ENCODE assay signal across 22 cellular contexts in genomic region chr6:95587989-95588388, GRCh38. TPM values are rescaled to one million over a fixed set of nuclear protein-coding genes. Genes with fewer than 3 reads are reported as not detected.
DNase-seq lines count a peak whose midpoint lies in the region; ATAC-seq and TF ChIP-seq lines count a peak whose summit lies in the region.
"Had no signal": no experiment of that assay in that cellular context is flagged by ENCODE, and none has a peak within 500 bp of the region (broad histone marks: within the 10 kb centered on the region; RNA-seq: fewer than 3 reads in every experiment).

No MANE protein-coding gene starts in this region.

- no peak for DNase-seq in activated CD4-positive, alpha-beta T cell treated with anti-CD3 and anti-CD28 coated beads, Interleukin-2, amount 10 ng/mL, durations not matched to agents 24 days and 14 days
- DNase-seq in activated CD4-positive, alpha-beta T cell treated with anti-CD3 and anti-CD28 coated beads, Interleukin-2, amount 50 U/mL, for 48 hours: no peak
- DNase-seq in DND-41: no peak
- no peak for DNase-seq in effector memory CD8-positive, alpha-beta T cell
- no peak for DNase-seq in osteocyte (ENCODE audit: extremely low spot score, unreplicated experiment)
- no peak for DNase-seq in ecto neural progenitor cell (ENCODE audit: low spot score)
- DNase-seq: ACHN, DMS79 treated with DMSO at 0.1 percent for 48 hours, foreskin fibroblast, GM23248, hippocampal formation, kidney, NCI-H1048, NCI-H524, SIG-M5, T1000, upper lobe of left lung had no signal

- peaks cover 44% of the 10 kb centered on the region for H3K36me3 Mint-ChIP-seq in activated CD4-positive, alpha-beta T cell treated with anti-CD3 and anti-CD28 coated beads, Interleukin-2, amount 10 ng/mL, durations not matched to agents 24 days and 14 days (ENCODE audit: low read depth)
- no peaks in the 10 kb centered on the region for H3K36me3 Mint-ChIP-seq in effector memory CD8-positive, alpha-beta T cell (ENCODE audit: insufficient read depth)
- peaks cover 13% of the 10 kb centered on the region for H3K36me3 Mint-ChIP-seq in osteocyte (ENCODE audit: unreplicated experiment)

- H3K36me3 ChIP-seq in DND-41 (ENCODE audit: insufficient read depth, low read length): peaks cover 31% of the 10 kb centered on the region
- H3K36me3 ChIP-seq: ascending aorta, upper lobe of left lung had no signal

- H3K79me2 ChIP-seq in DND-41 (ENCODE audit: insufficient read depth, low read length): peaks cover 85% of the 10 kb centered on the region

- intact Hi-C loops in activated CD4-positive, alpha-beta T cell treated with anti-CD3 and anti-CD28 coated beads, Interleukin-2, amount 10 ng/mL, durations not matched to agents 24 days and 14 days (cut with micrococcal nuclease): no loop called here

- H3K9ac ChIP-seq in DND-41 (ENCODE audit: low read depth, low read length): no peak overlapping the region
- H3K9ac ChIP-seq: GM23248 had no signal

- H3K27ac ChIP-seq in DND-41 (ENCODE audit: low read length): no peak overlapping the region
- H3K27ac ChIP-seq: ascending aorta, GM23248, HL-60, upper lobe of left lung had no signal

- H2AFZ ChIP-seq in DND-41 (ENCODE audit: low read depth, low read length): no peak overlapping the region
- H2AFZ ChIP-seq: GM23248 had no signal

- H3K27me3 ChIP-seq in DND-41 (ENCODE audit: insufficient read depth, low read length, poor library complexity): no peaks in the 10 kb centered on the region
- H3K27me3 ChIP-seq: ascending aorta, upper lobe of left lung had no signal

- peaks cover 6% of the 10 kb centered on the region; the same call in 1 of the 2 replicates for H3K4me1 ChIP-seq in DND-41 (ENCODE audit: insufficient read depth, low read length)
- H3K4me1 ChIP-seq: ascending aorta, upper lobe of left lung had no signal

- H3K4me2 ChIP-seq in DND-41 (ENCODE audit: insufficient read depth, low read length): peak overlapping the region; percentile 34; the same call in 1 of the 2 replicates

- peak overlapping the region; percentile 72 for H3K4me3 Mint-ChIP-seq in activated CD4-positive, alpha-beta T cell treated with anti-CD3 and anti-CD28 coated beads, Interleukin-2, amount 10 ng/mL, durations not matched to agents 24 days and 14 days
- H3K4me3 Mint-ChIP-seq in effector memory CD8-positive, alpha-beta T cell: peak overlapping the region; percentile 26 to 32
- no peak overlapping the region for H3K4me3 Mint-ChIP-seq in osteocyte (ENCODE audit: unreplicated experiment)

- TF ChIP-seq CTCF in DND-41 (IDR thresholded peaks at IDR 0.05; ENCODE audit: borderline replicate concordance, extremely low read depth, low read length, poor library complexity, severe bottlenecking) (no peak), osteocyte (IDR thresholded peaks at IDR 0.05) (no peak)

- H3K9me3 Mint-ChIP-seq in activated CD4-positive, alpha-beta T cell treated with anti-CD3 and anti-CD28 coated beads, Interleukin-2, amount 10 ng/mL, durations not matched to agents 24 days and 14 days: peaks cover 16% of the 10 kb centered on the region
- peaks cover 0 to 3% of the 10 kb centered on the region in 2 donors for H3K9me3 Mint-ChIP-seq in effector memory CD8-positive, alpha-beta T cell
- H3K9me3 Mint-ChIP-seq in osteocyte (ENCODE audit: unreplicated experiment): peaks cover 16% of the 10 kb centered on the region

- H3K27me3 Mint-ChIP-seq in activated CD4-positive, alpha-beta T cell treated with anti-CD3 and anti-CD28 coated beads, Interleukin-2, amount 10 ng/mL, durations not matched to agents 24 days and 14 days: no peaks in the 10 kb centered on the region
- H3K27me3 Mint-ChIP-seq in effector memory CD8-positive, alpha-beta T cell: no peaks in the 10 kb centered on the region
- no peaks in the 10 kb centered on the region for H3K27me3 Mint-ChIP-seq in osteocyte (ENCODE audit: unreplicated experiment)
- H3K27me3 Mint-ChIP-seq: IgD-negative memory B cell had no signal

- no peak overlapping the region for H3K27ac Mint-ChIP-seq in activated CD4-positive, alpha-beta T cell treated with anti-CD3 and anti-CD28 coated beads, Interleukin-2, amount 10 ng/mL, durations not matched to agents 24 days and 14 days
- H3K27ac Mint-ChIP-seq in effector memory CD8-positive, alpha-beta T cell: peak overlapping the region in 1 of 2 donors; percentile 60
- no peak overlapping the region for H3K27ac Mint-ChIP-seq in osteocyte (ENCODE audit: unreplicated experiment)
- H3K27ac Mint-ChIP-seq: IgD-negative memory B cell had no signal

- no peak overlapping the region for H3K4me3 ChIP-seq in DND-41 (ENCODE audit: low read depth in 1 of 2, low read length in 2 of 2)
- H3K4me3 ChIP-seq: ascending aorta, GM23248, upper lobe of left lung had no signal

- H3K9me3 ChIP-seq in DND-41 (ENCODE audit: insufficient read depth, low read length, severe bottlenecking): peaks cover 15% of the 10 kb centered on the region

- ATAC-seq in DND-41 (ENCODE audit: insufficient read depth, low read depth): no peak
- ATAC-seq in HG03066 (IDR thresholded peaks at IDR 0.05; ENCODE audit: low read depth, unreplicated experiment): peak; percentile 49
- no peak for ATAC-seq in effector memory CD8-positive, alpha-beta T cell (replicated peaks)
- ATAC-seq in GM18870 (IDR thresholded peaks at IDR 0.05; ENCODE audit: unreplicated experiment): no peak

- H4K20me1 ChIP-seq in DND-41 (ENCODE audit: insufficient read depth, low read length): no peaks in the 10 kb centered on the region

- H3K4me1 Mint-ChIP-seq in activated CD4-positive, alpha-beta T cell treated with anti-CD3 and anti-CD28 coated beads, Interleukin-2, amount 10 ng/mL, durations not matched to agents 24 days and 14 days: peaks cover 18% of the 10 kb centered on the region
- H3K4me1 Mint-ChIP-seq in effector memory CD8-positive, alpha-beta T cell (ENCODE audit: low read depth in 2 of 2): peaks cover 16 to 25% of the 10 kb centered on the region in 2 donors
- peaks cover 2% of the 10 kb centered on the region for H3K4me1 Mint-ChIP-seq in osteocyte (ENCODE audit: unreplicated experiment)

RNA-seq across cellular contexts. Expression of gene MANEA, which starts 10.7 kb away (rescaled TPM):
- total RNA-seq in activated CD4-positive, alpha-beta T cell treated with anti-CD3 and anti-CD28 coated beads, Interleukin-2, amount 10 ng/mL, durations not matched to agents 24 days and 14 days: 22.6 and 23.1 TPM in 2 replicates
- 13.4 and 16.4 TPM in 2 replicates for total RNA-seq in osteocyte
